Comparison of ENCODE assay signal across 25 cellular contexts in the genomic region with DNA sequence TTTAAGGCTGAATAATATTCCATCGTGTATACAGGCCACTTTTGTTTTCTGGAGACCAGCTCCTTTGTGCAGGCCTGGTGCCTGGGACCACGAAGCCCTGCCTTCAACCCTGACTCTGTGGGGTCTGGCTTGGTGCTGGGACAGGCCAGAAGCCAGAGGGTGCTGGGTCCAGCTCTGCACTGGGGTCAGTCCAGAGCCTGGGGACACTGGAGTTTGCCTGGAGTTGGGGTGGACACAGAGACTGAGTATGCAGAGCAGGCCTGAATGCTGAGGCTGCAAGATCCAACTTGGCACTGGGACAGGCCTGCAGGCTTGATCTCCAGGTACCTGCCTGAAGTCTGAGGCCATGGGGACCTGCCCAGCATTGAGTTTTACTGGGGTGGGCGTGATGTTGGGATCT.
"Had no signal": no experiment of that assay in that cellular context is flagged by ENCODE, and none has a peak within 500 bp of the region (broad histone marks: within the 10 kb centered on the region; RNA-seq: fewer than 3 reads in every experiment).

No MANE protein-coding gene starts in this region.

- H3K27ac ChIP-seq: Peyer's patch, SJSA1, SK-N-MC had no signal

- H3K9me3 ChIP-seq: MG63, Peyer's patch, SJSA1 had no signal

- DNase-seq: IMR-90, Karpas-422, KG1, MG63, NCI-H1092, NCI-H1105 treated with DMSO at 0.1 percent for 48 hours, NCI-H1417 treated with DMSO at 0.1 percent for 48 hours, NCI-H146, NCI-H1694 treated with DMSO at 0.1 percent for 48 hours, NCI-H1930, NCI-H2081 treated with DMSO at 0.1 percent for 48 hours, NCI-H2171, NCI-H226, NCI-H446, NCI-H510A, NCI-H524 treated with DMSO at 0.1 percent for 48 hours, NCI-H69, NCI-H774, PC-3, Peyer's patch, SIG-M5 had no signal

- H3K27me3 ChIP-seq: MG63, Peyer's patch, SJSA1 had no signal

- FAIRE-seq: HepG2 had no signal

- H3K4me1 ChIP-seq: Peyer's patch, SJSA1 had no signal

- ATAC-seq: HepG2, PC-3, Right ventricle myocardium inferior had no signal

- H3K4me3 ChIP-seq: MG63, Peyer's patch, SJSA1, SK-N-MC had no signal

- H3K36me3 ChIP-seq: MG63, Peyer's patch, SJSA1 had no signal
